In genomic region chr1:146376708-146377496, GRCh38 we compare ENCODE assay signal across 8 cellular contexts.
DNase-seq lines count a peak whose midpoint lies in the region; ATAC-seq and TF ChIP-seq lines count a peak whose summit lies in the region.
"Not testable (repeated sequence)": the region's sequence is repeated elsewhere in the genome, so short reads cannot be mapped to it uniquely, and the experiment has no call there.

No MANE protein-coding gene starts in this region.

- not testable (repeated sequence) for H3K27me3 ChIP-seq in HUES48 (ENCODE audit: control insufficient read depth, insufficient read depth, low read length); NT2/D1 (ENCODE audit: insufficient read depth, insufficient read length)

- H3K4me3 Mint-ChIP-seq in endothelial cell (ENCODE audit: unreplicated experiment), result peak overlapping the region; percentile 37

- not testable (repeated sequence) for H3K4me1 Mint-ChIP-seq in endothelial cell (ENCODE audit: unreplicated experiment)

- not testable (repeated sequence) for H3K9me3 ChIP-seq in HUES48 (ENCODE audit: control insufficient read depth, insufficient read depth, low read length); NT2/D1 (ENCODE audit: insufficient read depth, low read length)

- TF ChIP-seq CTCF in endothelial cell (IDR thresholded peaks at IDR 0.05; ENCODE audit: unreplicated experiment), result not testable (repeated sequence)

- H3K4me1 ChIP-seq in HUES48 (ENCODE audit: control insufficient read depth, insufficient read depth, low read length); NT2/D1 (ENCODE audit: insufficient read depth, insufficient read length): not testable (repeated sequence)

- in situ Hi-C loops in Caki2 (cut with HindIII; ENCODE audit: low pct_unique_long_range_greater_than_20kb, low sequenced_read_pairs), result not testable (repeated sequence)

- not testable (repeated sequence) for H3K36me3 ChIP-seq in HUES48 (ENCODE audit: control insufficient read depth, insufficient read depth, low read length); NT2/D1 (ENCODE audit: insufficient read depth, insufficient read length, low read length)

- not testable (repeated sequence) for H3K9me3 Mint-ChIP-seq in endothelial cell (ENCODE audit: unreplicated experiment)

- peak overlapping the region; percentile 84 for H3K27ac ChIP-seq in HUES48 (ENCODE audit: low read depth, low read length)

- not testable (repeated sequence) for H3K36me3 Mint-ChIP-seq in endothelial cell (ENCODE audit: low read depth, unreplicated experiment)

- H3K4me3 ChIP-seq in HUES48 (ENCODE audit: low read depth, low read length) (peak overlapping the region; percentile 23), NT2/D1 (ENCODE audit: insufficient read length, low read depth) (peak overlapping the region; percentile 9)

- peak; percentile 95 for ATAC-seq in GM21423 (IDR thresholded peaks at IDR 0.05; ENCODE audit: unreplicated experiment)

- H3K27ac Mint-ChIP-seq in endothelial cell (ENCODE audit: unreplicated experiment), result peak overlapping the region; percentile 96

- 0 out of 2 replicates have a peak overlapping the region, but pooled peaks have one; percentile 2 for H3K9ac ChIP-seq in HUES48 (ENCODE audit: low read depth, low read length)
- peak overlapping the region; percentile 78 for H3K9ac ChIP-seq in NT2/D1 (ENCODE audit: insufficient read length, low read depth)

- DNase-seq in Caki2 (ENCODE audit: low read depth), result peak; percentile 99
- DNase-seq in NT2/D1 (ENCODE audit: low read depth, low spot score), result peak; percentile 98
- DNase-seq in activated CD8-positive, alpha-beta memory T cell treated with anti-CD3 and anti-CD28 coated beads, Interleukin-2, amount 50 U/mL, for 1 hour (ENCODE audit: extremely low read depth), result peak; percentile 57
- DNase-seq in endothelial cell (ENCODE audit: low spot score), result peak; percentile 66
- DNase-seq in middle frontal gyrus (ENCODE audit: extremely low spot score, low spot score), result peak; percentile 75
- DNase-seq in stimulated activated CD8-positive, alpha-beta memory T cell treated with anti-CD3 and anti-CD28 coated beads, Interleukin-15, amount 100 ng/mL, for 48 hours (ENCODE audit: low read depth in 2 of 2), result peak; percentile 65 to 68

- H3K27me3 Mint-ChIP-seq in endothelial cell (ENCODE audit: unreplicated experiment), result not testable (repeated sequence)

Comparison
In these comparisons a context has a peak if more than half of its experiments do, and no peak if none do; other contexts are left out.
1. Peak in every context shown above with its lines: DNase-seq, ATAC-seq, H3K4me3 ChIP-seq and H3K27ac ChIP-seq.